22 cellular contexts compared by ENCODE assay signal in the genomic region with DNA sequence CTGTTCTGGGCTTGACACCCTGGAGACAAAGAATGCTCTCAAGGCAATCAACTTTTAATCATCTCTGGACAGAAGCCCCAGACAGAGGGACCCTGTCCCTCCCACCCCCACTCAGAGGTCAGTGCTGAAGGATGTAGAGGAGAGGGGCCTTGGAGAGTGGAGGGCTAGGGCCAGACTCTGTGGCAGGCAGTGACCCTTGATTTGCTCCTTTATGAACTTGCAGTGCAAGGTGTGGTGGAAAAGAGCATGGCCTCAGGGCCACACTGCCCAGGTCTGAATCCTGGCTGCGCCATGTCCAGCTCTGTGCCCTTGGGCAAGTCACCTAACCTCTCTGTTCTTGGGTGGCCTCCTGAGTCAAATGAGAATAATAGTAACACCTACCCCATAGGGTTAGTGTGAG.
A peak's percentile ranks its signal among the peaks of the same experiment; 100 is the strongest.
DNase-seq lines count a peak whose midpoint lies in the region; ATAC-seq and TF ChIP-seq lines count a peak whose summit lies in the region.
"Had no signal": no experiment of that assay in that cellular context is flagged by ENCODE, and none has a peak within 500 bp of the region (broad histone marks: within the 10 kb centered on the region; RNA-seq: fewer than 3 reads in every experiment).

No MANE protein-coding gene starts in this region.

- no peak overlapping the region for H2BK15ac ChIP-seq in neuronal stem cell (ENCODE audit: low read length)

- H3K36me3 ChIP-seq in esophagus muscularis mucosa (no peaks in the 10 kb centered on the region), neuronal stem cell (replicated peaks in 1 of 2; ENCODE audit: control insufficient read depth in 2 of 2, insufficient read depth in 2 of 2, low read length in 2 of 2) (no peaks in the 10 kb centered on the region), vagina (no peaks in the 10 kb centered on the region)

- H3K4me1 Mint-ChIP-seq in activated CD4-positive, alpha-beta memory T cell treated with anti-CD3 and anti-CD28 coated beads, Interleukin-2, amount 10 ng/mL, durations not matched to agents 7 days and 5 days = no peaks in the 10 kb centered on the region
- H3K4me1 Mint-ChIP-seq in activated CD4-positive, alpha-beta memory T cell treated with anti-CD3 and anti-CD28 coated beads for 36 hours (ENCODE audit: low read depth) = no peaks in the 10 kb centered on the region

- H3K27ac Mint-ChIP-seq in activated CD4-positive, alpha-beta memory T cell treated with anti-CD3 and anti-CD28 coated beads, Interleukin-2, amount 10 ng/mL, durations not matched to agents 7 days and 5 days = no peak overlapping the region
- H3K27ac Mint-ChIP-seq in activated CD4-positive, alpha-beta memory T cell treated with anti-CD3 and anti-CD28 coated beads for 36 hours = no peak overlapping the region
- H3K27ac Mint-ChIP-seq: CD4-positive, alpha-beta T cell; GM23338; HFFc6; IgD-negative memory B cell had no signal

- no peak overlapping the region for H2BK5ac ChIP-seq in neuronal stem cell (ENCODE audit: low read length)

- H3K27ac ChIP-seq in esophagus muscularis mucosa (replicated peaks in 1 of 4) = no peak overlapping the region
- no peak overlapping the region for H3K27ac ChIP-seq in neuronal stem cell (replicated peaks; ENCODE audit: low read length)
- H3K27ac ChIP-seq in vagina = no peak overlapping the region
- H3K27ac ChIP-seq: 22Rv1, A549, C4-2B had no signal

- H3K9me3 Mint-ChIP-seq in activated CD4-positive, alpha-beta memory T cell treated with anti-CD3 and anti-CD28 coated beads, Interleukin-2, amount 10 ng/mL, durations not matched to agents 7 days and 5 days = no peaks in the 10 kb centered on the region
- peaks cover 2% of the 10 kb centered on the region for H3K9me3 Mint-ChIP-seq in activated CD4-positive, alpha-beta memory T cell treated with anti-CD3 and anti-CD28 coated beads for 36 hours
- H3K9me3 Mint-ChIP-seq: CD4-positive, alpha-beta T cell; GM23338 had no signal

- no peak overlapping the region for H2BK12ac ChIP-seq in neuronal stem cell (ENCODE audit: low read length)

- TF ChIP-seq CTCF in esophagus muscularis mucosa (IDR thresholded peaks at IDR 0.05) = no peak
- TF ChIP-seq CTCF in vagina (IDR thresholded peaks at IDR 0.05) = no peak

- H3K27me3 Mint-ChIP-seq in activated CD4-positive, alpha-beta memory T cell treated with anti-CD3 and anti-CD28 coated beads, Interleukin-2, amount 10 ng/mL, durations not matched to agents 7 days and 5 days = peaks cover 6% of the 10 kb centered on the region
- H3K27me3 Mint-ChIP-seq in activated CD4-positive, alpha-beta memory T cell treated with anti-CD3 and anti-CD28 coated beads for 36 hours = peaks cover 9% of the 10 kb centered on the region

- no peak overlapping the region for H3K4me2 ChIP-seq in neuronal stem cell (ENCODE audit: insufficient read depth, low read length, poor library complexity, severe bottlenecking)
- H3K4me2 ChIP-seq: A549, GM23338 had no signal

- TF ChIP-seq POLR2A in esophagus muscularis mucosa (IDR thresholded peaks at IDR 0.05; ENCODE audit: low read depth) (no peak), vagina (IDR thresholded peaks at IDR 0.05) (no peak)

- no peaks in the 10 kb centered on the region for H3K36me3 Mint-ChIP-seq in activated CD4-positive, alpha-beta memory T cell treated with anti-CD3 and anti-CD28 coated beads, Interleukin-2, amount 10 ng/mL, durations not matched to agents 7 days and 5 days (ENCODE audit: low read depth)
- H3K36me3 Mint-ChIP-seq in activated CD4-positive, alpha-beta memory T cell treated with anti-CD3 and anti-CD28 coated beads for 36 hours = no peaks in the 10 kb centered on the region
- H3K36me3 Mint-ChIP-seq: IgD-negative memory B cell had no signal

- no peak overlapping the region for H2BK120ac ChIP-seq in neuronal stem cell (ENCODE audit: low read depth, low read length)

- H2AFZ ChIP-seq in neuronal stem cell (ENCODE audit: low read length) = no peak overlapping the region
- H2AFZ ChIP-seq: GM23338 had no signal

- H3K4me3 Mint-ChIP-seq in activated CD4-positive, alpha-beta memory T cell treated with anti-CD3 and anti-CD28 coated beads, Interleukin-2, amount 10 ng/mL, durations not matched to agents 7 days and 5 days = no peak overlapping the region
- no peak overlapping the region for H3K4me3 Mint-ChIP-seq in activated CD4-positive, alpha-beta memory T cell treated with anti-CD3 and anti-CD28 coated beads for 36 hours
- H3K4me3 Mint-ChIP-seq: CD4-positive, alpha-beta T cell; GM23338; HFFc6; IgD-negative memory B cell had no signal

- H3K9me3 ChIP-seq in esophagus muscularis mucosa = no peaks in the 10 kb centered on the region
- no peaks in the 10 kb centered on the region for H3K9me3 ChIP-seq in neuronal stem cell (replicated peaks in 1 of 2; ENCODE audit: control insufficient read depth in 2 of 2, insufficient read depth in 1 of 2, low read depth in 1 of 2, low read length in 2 of 2)
- H3K9me3 ChIP-seq in vagina = no peaks in the 10 kb centered on the region
- H3K9me3 ChIP-seq: A549, Caco-2 had no signal

- no peak overlapping the region for H4K91ac ChIP-seq in neuronal stem cell (ENCODE audit: low read depth, low read length, poor library complexity)

- H3K4me3 ChIP-seq in esophagus muscularis mucosa (no peak overlapping the region), neuronal stem cell (ENCODE audit: low read length in 2 of 2) (no peak overlapping the region), vagina (no peak overlapping the region)
- H3K4me3 ChIP-seq: A549, GM12878, GM23338 had no signal

- POLR2A ChIA-PET in activated CD4-positive, alpha-beta memory T cell treated with anti-CD3 and anti-CD28 coated beads, Interleukin-2, amount 10 ng/mL, durations not matched to agents 7 days and 5 days (lab: Charles Lee) = no interaction called here
- POLR2A ChIA-PET in activated CD4-positive, alpha-beta memory T cell treated with anti-CD3 and anti-CD28 coated beads for 36 hours (lab: Charles Lee) = no interaction called here

- CTCF ChIA-PET in activated CD4-positive, alpha-beta memory T cell treated with anti-CD3 and anti-CD28 coated beads, Interleukin-2, amount 10 ng/mL, durations not matched to agents 7 days and 5 days (lab: Charles Lee) = no interaction called here
- CTCF ChIA-PET in activated CD4-positive, alpha-beta memory T cell treated with anti-CD3 and anti-CD28 coated beads for 36 hours (lab: Charles Lee) = no interaction called here

- no peak for TF ChIP-seq EP300 in esophagus muscularis mucosa (IDR thresholded peaks at IDR 0.05)

- peak; percentile 0 for DNase-seq in activated CD4-positive, alpha-beta memory T cell treated with anti-CD3 and anti-CD28 coated beads, Interleukin-2, amount 10 ng/mL, durations not matched to agents 7 days and 5 days
- DNase-seq in activated CD4-positive, alpha-beta memory T cell treated with anti-CD3 and anti-CD28 coated beads for 36 hours = no peak
- DNase-seq in esophagus muscularis mucosa (ENCODE audit: extremely low spot score) (peak; percentile 70), neuronal stem cell (ENCODE audit: low spot score) (no peak), vagina (ENCODE audit: extremely low spot score in 2 of 2) (peak; percentile 72 to 74), T1000 (lab: John Stamatoyannopoulos, UW) (no peak)
- DNase-seq: AML-193; Caco-2; CD4-positive, alpha-beta T cell; DMS53; DND-41; EL; HFFc6 had no signal

- H3K23ac ChIP-seq in neuronal stem cell (ENCODE audit: low read depth, low read length, poor library complexity) = no peak overlapping the region

- no peak overlapping the region for H3K14ac ChIP-seq in neuronal stem cell (ENCODE audit: low read length)

- WGBS in esophagus muscularis mucosa = 91% methylated on average over 1 of the region's 1 CpG
- WGBS in neuronal stem cell (ENCODE audit: extremely low coverage in 2 of 2, insufficient read length in 2 of 2, insufficient replicate concordance in 1 of 2), 2 donors = no CpG with 5 or more reads among the region's 1 CpG

- H4K8ac ChIP-seq in neuronal stem cell (ENCODE audit: low read depth, low read length) = no peak overlapping the region

- no peak for ATAC-seq in GM21723 (IDR thresholded peaks at IDR 0.05; ENCODE audit: unreplicated experiment)
- ATAC-seq in HG02798 (IDR thresholded peaks at IDR 0.05; ENCODE audit: poor library complexity, unreplicated experiment) = no peak
- ATAC-seq: A549, GM12878, GM23338, HCT116 had no signal

- no peaks in the 10 kb centered on the region for H3K79me1 ChIP-seq in neuronal stem cell (ENCODE audit: low read depth, low read length)

- H3K4me1 ChIP-seq in esophagus muscularis mucosa (no peaks in the 10 kb centered on the region), neuronal stem cell (ENCODE audit: control insufficient read depth in 2 of 2, insufficient read depth in 1 of 2, low read depth in 1 of 2, low read length in 2 of 2) (peaks cover 0 to 3% of the 10 kb centered on the region in 2 donors), vagina (no peaks in the 10 kb centered on the region)
- H3K4me1 ChIP-seq: A549, Caco-2 had no signal

- H3K9ac ChIP-seq in neuronal stem cell (ENCODE audit: low read depth, low read length, poor library complexity) = no peak overlapping the region

- peaks cover 0 to 63% (median 0%) of the 10 kb centered on the region in 4 donors for H3K27me3 ChIP-seq in esophagus muscularis mucosa
- H3K27me3 ChIP-seq in neuronal stem cell (ENCODE audit: control insufficient read depth in 3 of 3, insufficient read depth in 3 of 3, low read depth in 1 of 3, low read length in 3 of 3) = no peaks in the 10 kb centered on the region
- no peaks in the 10 kb centered on the region for H3K27me3 ChIP-seq in vagina

- H3K4ac ChIP-seq in neuronal stem cell (ENCODE audit: low read length) = no peak overlapping the region

- no peak overlapping the region for H2AK5ac ChIP-seq in neuronal stem cell (ENCODE audit: low read depth, low read length)

- intact Hi-C loops in activated CD4-positive, alpha-beta memory T cell treated with anti-CD3 and anti-CD28 coated beads for 36 hours (cut with micrococcal nuclease) = no loop called here
- intact Hi-C loops in esophagus muscularis mucosa (cut with DNase I) = no loop called here
- intact Hi-C loops in vagina (cut with DNase I) = no loop called here

- peak overlapping the region; percentile 35 for H3K18ac ChIP-seq in neuronal stem cell (ENCODE audit: low read length)

Comparison
In these comparisons a context has a peak if more than half of its experiments do, and no peak if none do; other contexts are left out.
1. DNase-seq: peak in activated CD4-positive, alpha-beta memory T cell treated with anti-CD3 and anti-CD28 coated beads, Interleukin-2, amount 10 ng/mL, durations not matched to agents 7 days and 5 days (single experiment), esophagus muscularis mucosa (single experiment) and vagina (2 of 2); none in activated CD4-positive, alpha-beta memory T cell treated with anti-CD3 and anti-CD28 coated beads for 36 hours (single experiment), neuronal stem cell (single experiment) and T1000 (single experiment).